Comparison of ENCODE assay signal across 30 cellular contexts in the genomic region with DNA sequence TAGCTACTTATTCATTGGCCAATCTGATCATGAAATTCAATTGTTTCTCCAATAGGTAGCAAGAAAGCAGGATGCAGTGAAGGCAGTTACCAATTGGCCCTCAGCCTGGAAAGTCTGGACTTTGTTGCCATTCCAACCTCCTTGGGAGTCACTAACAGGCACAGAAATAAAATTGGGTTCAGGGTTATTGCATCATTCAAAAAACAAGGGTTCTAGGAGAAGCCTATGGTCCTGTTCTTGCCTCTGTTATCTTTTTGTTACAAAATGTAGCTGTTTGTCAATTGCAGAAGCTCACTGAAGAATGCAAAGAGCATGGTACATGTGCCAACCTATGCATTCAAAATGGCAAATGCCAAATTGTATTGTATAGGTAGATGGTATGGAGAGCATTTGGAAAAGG.
"Had no signal": no experiment of that assay in that cellular context is flagged by ENCODE, and none has a peak within 500 bp of the region (broad histone marks: within the 10 kb centered on the region; RNA-seq: fewer than 3 reads in every experiment).

No MANE protein-coding gene starts in this region.

- DNase-seq: activated B cell treated with CpG ODN at 0.5 μM for 24 hours; activated CD4-positive, alpha-beta memory T cell treated with anti-CD3 and anti-CD28 coated beads for 36 hours; activated CD4-positive, alpha-beta T cell treated with anti-CD3 and anti-CD28 coated beads for 4 hours; activated CD4-positive, alpha-beta T cell treated with anti-CD3 and anti-CD28 coated beads, Interleukin-2, amount 10 ng/mL, durations not matched to agents 24 days and 14 days; activated CD4-positive, alpha-beta T cell treated with anti-CD3 and anti-CD28 coated beads, Interleukin-2, amount 50 U/mL, for 1 hour; activated CD4-positive, alpha-beta T cell treated with anti-CD3 and anti-CD28 coated beads, Interleukin-2, amount 50 U/mL, for 4 hours; activated CD4-positive, CD25-positive, alpha-beta regulatory T cell treated with anti-CD3 and anti-CD28 coated beads, Interleukin-2, amount 50 U/mL, for 72 hours; activated CD8-positive, alpha-beta memory T cell treated with anti-CD3 and anti-CD28 coated beads for 24 hours; activated CD8-positive, alpha-beta memory T cell treated with anti-CD3 and anti-CD28 coated beads, Interleukin-2, amount 10 ng/mL, durations not matched to agents 7 days and 5 days; activated CD8-positive, alpha-beta memory T cell treated with anti-CD3 and anti-CD28 coated beads, Interleukin-2, amount 50 U/mL, for 48 hours; activated CD8-positive, alpha-beta T cell treated with anti-CD3 and anti-CD28 coated beads for 36 hours; activated effector memory CD4-positive, alpha-beta T cell treated with Interleukin-2 at 50 U/mL for 16 hours; activated gamma-delta T cell; activated naive CD4-positive, alpha-beta T cell treated with anti-CD3 and anti-CD28 coated beads for 36 hours; activated naive CD8-positive, alpha-beta T cell treated with anti-CD3 and anti-CD28 coated beads, Interleukin-2, amount 10 ng/mL, durations not matched to agents 7 days and 5 days; activated naive CD8-positive, alpha-beta T cell treated with anti-CD3 and anti-CD28 coated beads, Interleukin-2, amount 50 U/mL, for 24 hours; activated T-cell treated with anti-CD3 and anti-CD28 coated beads, Interleukin-2, amount 50 U/mL, for 24 hours; activated T-cell treated with anti-CD3 and anti-CD28 coated beads, Interleukin-2, amount 50 U/mL, for 48 hours; amygdala; aorta; body of pancreas; brain microvascular endothelial cell; central memory CD4-positive, alpha-beta T cell; T-helper 1 cell; T-helper 2 cell; T-helper 9 cell had no signal

- H3K4me3 ChIP-seq: body of pancreas, breast epithelium had no signal

- ATAC-seq: activated CD8-positive, alpha-beta memory T cell treated with anti-CD3 and anti-CD28 coated beads, Interleukin-2, amount 10 ng/mL, durations not matched to agents 7 days and 5 days; activated CD8-positive, alpha-beta T cell treated with anti-CD3 and anti-CD28 coated beads for 36 hours; activated naive CD8-positive, alpha-beta T cell treated with anti-CD3 and anti-CD28 coated beads, Interleukin-2, amount 50 U/mL, for 24 hours; body of pancreas had no signal

- H3K27me3 ChIP-seq: body of pancreas, brain microvascular endothelial cell, breast epithelium had no signal

- H3K9me3 ChIP-seq: body of pancreas, breast epithelium had no signal

- H3K4me1 ChIP-seq: breast epithelium had no signal

- H3K36me3 ChIP-seq: brain microvascular endothelial cell, breast epithelium had no signal

- FAIRE-seq: astrocyte, TTC549 had no signal

- H3K27ac ChIP-seq: body of pancreas, brain microvascular endothelial cell, VCaP had no signal
